In the genomic region with DNA sequence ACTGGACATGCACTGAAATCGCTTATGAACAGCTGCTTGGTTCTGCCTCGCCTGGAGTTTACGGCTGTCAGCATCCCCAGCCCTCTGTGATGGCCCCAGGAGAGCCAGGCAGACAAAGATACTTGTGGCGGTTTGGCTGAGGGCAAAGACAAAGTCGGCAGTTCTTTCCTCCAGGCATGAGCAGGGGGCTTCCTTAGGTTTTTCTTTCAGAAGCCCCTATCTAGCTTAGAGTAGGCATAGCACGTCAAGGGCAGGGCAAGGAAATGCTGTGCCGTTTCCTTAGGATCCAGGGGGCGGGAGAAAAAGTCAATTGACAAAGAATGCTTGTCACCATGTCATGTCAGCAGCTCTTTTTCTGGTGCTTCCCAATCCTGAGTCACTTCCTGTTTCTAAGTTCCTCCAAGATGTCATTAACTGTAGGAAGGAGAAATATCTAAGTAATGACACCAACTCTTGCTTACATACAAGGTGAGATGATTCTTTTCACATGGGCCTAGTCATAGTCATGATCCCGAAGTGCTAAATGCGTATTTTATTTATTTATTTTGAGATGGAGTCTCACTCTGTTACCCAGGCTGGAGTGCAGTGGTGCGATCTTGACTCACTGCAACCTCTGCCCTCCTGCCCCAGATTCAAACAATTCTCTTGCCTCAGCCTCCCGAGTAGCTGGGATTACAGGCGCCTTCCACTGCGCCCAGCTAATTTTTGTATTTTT, we compare ENCODE assay signal across 10 cellular contexts. TPM values are rescaled to one million over a fixed set of nuclear protein-coding genes. Genes with fewer than 3 reads are reported as not detected.
DNase-seq lines count a peak whose midpoint lies in the region; ATAC-seq, FAIRE-seq and TF ChIP-seq lines count a peak whose summit lies in the region.
"Had no signal": no experiment of that assay in that cellular context is flagged by ENCODE, and none has a peak within 500 bp of the region (broad histone marks: within the 10 kb centered on the region; RNA-seq: fewer than 3 reads in every experiment).

No MANE protein-coding gene starts in this region.

- H3K4me1 Mint-ChIP-seq in astrocyte (ENCODE audit: low read depth, unreplicated experiment), result peaks cover 32% of the 10 kb centered on the region

- peaks cover 3% of the 10 kb centered on the region for H3K36me3 ChIP-seq in astrocyte (ENCODE audit: insufficient read depth, low read length)
- no peaks in the 10 kb centered on the region for H3K36me3 ChIP-seq in upper lobe of right lung

- H2AFZ ChIP-seq in astrocyte (ENCODE audit: low read depth, low read length), result peak overlapping the region; percentile 19

- no peaks in the 10 kb centered on the region for H4K20me1 ChIP-seq in astrocyte (ENCODE audit: insufficient read depth, low read length)

- H3K27me3 ChIP-seq in astrocyte (ENCODE audit: insufficient read depth, low read length) (no peaks in the 10 kb centered on the region), upper lobe of right lung (no peaks in the 10 kb centered on the region)

- H3K4me3 ChIP-seq in astrocyte (ENCODE audit: insufficient read depth, low read depth, low read length) (no peak overlapping the region), upper lobe of right lung (no peak overlapping the region)

- H3K27ac ChIP-seq in astrocyte (ENCODE audit: low read depth, low read length) (peak overlapping the region; percentile 95), upper lobe of right lung (peak overlapping the region; percentile 70)

- peak overlapping the region; percentile 65 for H3K4me2 ChIP-seq in astrocyte (ENCODE audit: low read length)

- intact Hi-C loops in upper lobe of right lung (cut with DNase I), result no loop called here

- peaks cover 3% of the 10 kb centered on the region for H3K79me2 ChIP-seq in astrocyte (ENCODE audit: insufficient read depth, low read length)

- no peak overlapping the region for H3K4me3 Mint-ChIP-seq in astrocyte (ENCODE audit: unreplicated experiment)
- H3K4me3 Mint-ChIP-seq: T-helper 1 cell treated with Interleukin-12 subunit alpha and Interleukin-12 subunit beta and Interleukin-4 antibody, amounts not matched to agents 30 μg/mL and 1 μg/mL, for 36 hours had no signal

- H3K27me3 Mint-ChIP-seq in astrocyte (ENCODE audit: low read depth, unreplicated experiment), result no peaks in the 10 kb centered on the region

- H3K36me3 Mint-ChIP-seq in astrocyte (ENCODE audit: low read depth, unreplicated experiment), result peaks cover 4% of the 10 kb centered on the region

- peak; percentile 77 for FAIRE-seq in astrocyte (lab: Jason Lieb, UNC)
- FAIRE-seq: A204.1 had no signal

- H3K9ac ChIP-seq in astrocyte (ENCODE audit: low read length), result peak overlapping the region; percentile 76

- peak; percentile 86 for ATAC-seq in upper lobe of right lung
- no peak for ATAC-seq in HG03095 (IDR thresholded peaks at IDR 0.05; ENCODE audit: unreplicated experiment)
- no peak for ATAC-seq in HG03565 (IDR thresholded peaks at IDR 0.05; ENCODE audit: unreplicated experiment)
- no peak for ATAC-seq in HG03196 (IDR thresholded peaks at IDR 0.05; ENCODE audit: unreplicated experiment)

- H3K9me3 ChIP-seq in astrocyte (ENCODE audit: insufficient read depth, low read depth, low read length), result no peaks in the 10 kb centered on the region
- H3K9me3 ChIP-seq in upper lobe of right lung, result no peaks in the 10 kb centered on the region

- DNase-seq in NCI-H2171 treated with DMSO at 0.1 percent for 48 hours (lab: John Stamatoyannopoulos, UW) (peak; percentile 32), NCI-H2171 (lab: John Stamatoyannopoulos, UW) (no peak), astrocyte (ENCODE audit: low read depth) (peak; percentile 96), kidney tubule cell (ENCODE audit: low spot score) (peak; percentile 99), upper lobe of right lung (peak; percentile 38)

- H3K27ac Mint-ChIP-seq in astrocyte (ENCODE audit: unreplicated experiment), result peak overlapping the region; percentile 84
- H3K27ac Mint-ChIP-seq: T-helper 1 cell treated with Interleukin-12 subunit alpha and Interleukin-12 subunit beta and Interleukin-4 antibody, amounts not matched to agents 30 μg/mL and 1 μg/mL, for 36 hours had no signal

- H3K4me1 ChIP-seq in astrocyte (ENCODE audit: insufficient read depth, low read length) (peaks cover 35% of the 10 kb centered on the region), upper lobe of right lung (peaks cover 7% of the 10 kb centered on the region)

- no peaks in the 10 kb centered on the region for H3K9me3 Mint-ChIP-seq in astrocyte (ENCODE audit: unreplicated experiment)
- H3K9me3 Mint-ChIP-seq: T-helper 1 cell treated with Interleukin-12 subunit alpha and Interleukin-12 subunit beta and Interleukin-4 antibody, amounts not matched to agents 30 μg/mL and 1 μg/mL, for 36 hours had no signal

- TF ChIP-seq CTCF in astrocyte (IDR thresholded peaks at IDR 0.05; ENCODE audit: insufficient read depth, low read depth, low read length) (no peak), upper lobe of right lung (IDR thresholded peaks at IDR 0.05) (no peak)

RNA-seq across cellular contexts. Expression of a gene that starts 35.2 kb away (rescaled TPM):
- total RNA-seq in astrocyte (28.0 and 38.4 TPM in 2 replicates), upper lobe of right lung (22.8 TPM)

RNA-seq across cellular contexts. Expression of a gene that starts 36.1 kb away (rescaled TPM):
- total RNA-seq in astrocyte (0.43 and 0.65 TPM in 2 replicates), upper lobe of right lung (0.43 TPM)

RNA-seq across cellular contexts. Expression of a gene that starts 52.8 kb away (rescaled TPM):
- not detected in 2 replicates for total RNA-seq in astrocyte
- total RNA-seq in upper lobe of right lung, result 36.4 TPM

Comparison
In these comparisons a context has a peak if more than half of its experiments do, and no peak if none do; other contexts are left out.
1. RNA of a gene that starts 52.8 kb away (total RNA-seq): 36.4 TPM in upper lobe of right lung (single experiment); not detected in astrocyte; every median in the first group is over 10 times any median in the second.